19 cellular contexts compared by ENCODE assay signal in the genomic region with DNA sequence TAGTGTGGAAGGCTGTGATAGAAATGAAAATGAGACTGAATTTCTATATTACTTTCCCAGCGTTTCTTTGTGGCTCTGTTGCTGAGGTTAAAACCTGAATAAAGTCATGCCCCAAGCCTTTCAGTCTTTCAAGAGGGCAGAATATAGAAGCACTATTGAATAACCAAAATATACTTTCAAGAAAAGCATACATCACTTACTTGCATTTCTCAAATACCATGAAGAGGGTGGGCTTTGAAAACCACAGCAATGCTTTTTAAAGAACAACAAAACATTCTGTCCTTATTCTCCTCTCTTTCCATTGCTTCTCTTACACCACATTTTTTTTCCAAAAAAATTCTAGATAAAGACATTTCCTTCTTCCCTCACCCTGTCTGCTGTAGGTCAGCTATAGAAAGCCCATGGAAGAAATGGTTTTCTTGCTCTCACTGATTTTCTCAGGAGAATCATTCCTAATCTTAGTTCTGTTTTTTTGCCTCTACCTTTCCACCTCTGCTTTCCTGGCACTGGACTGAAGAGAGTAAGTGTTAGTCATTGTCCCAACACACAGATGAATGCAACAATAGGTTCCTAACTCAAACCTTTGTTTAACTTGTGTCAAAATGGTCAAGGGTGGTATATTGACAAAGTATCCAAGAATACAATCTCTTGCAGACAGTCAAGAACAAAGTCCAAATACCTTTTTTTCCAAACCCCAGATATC. TPM values are rescaled to one million over a fixed set of nuclear protein-coding genes. Genes with fewer than 3 reads are reported as not detected.
DNase-seq lines count a peak whose midpoint lies in the region; ATAC-seq and TF ChIP-seq lines count a peak whose summit lies in the region.
"Had no signal": no experiment of that assay in that cellular context is flagged by ENCODE, and none has a peak within 500 bp of the region (broad histone marks: within the 10 kb centered on the region; RNA-seq: fewer than 3 reads in every experiment).

No MANE protein-coding gene starts in this region.

- ATAC-seq in RWPE2 (ENCODE audit: low read depth) (peak; percentile 66), GM19467 (IDR thresholded peaks at IDR 0.05; ENCODE audit: unreplicated experiment) (no peak), GM19452 (IDR thresholded peaks at IDR 0.05; ENCODE audit: unreplicated experiment) (no peak)
- ATAC-seq: stimulated activated memory B cell treated with anti-CD40 and anti-IgM and Interleukin-4, amounts not matched to agents 10 μg/mL and 1 μg/mL and 100 μg/mL, for 72 hours; T-helper 17 cell had no signal

- H3K9me3 ChIP-seq in RWPE2 (ENCODE audit: severe bottlenecking) (peaks cover 7% of the 10 kb centered on the region), osteoblast (ENCODE audit: low read depth, low read length) (peaks cover 2% of the 10 kb centered on the region), MG63 (peaks cover 9% of the 10 kb centered on the region)
- H3K9me3 ChIP-seq: SJCRH30, testis had no signal

- no peak overlapping the region for H3K4me3 ChIP-seq in RWPE2 (ENCODE audit: severe bottlenecking)
- no peak overlapping the region for H3K4me3 ChIP-seq in osteoblast (ENCODE audit: insufficient read depth, low read length)
- no peak overlapping the region for H3K4me3 ChIP-seq in MG63
- H3K4me3 ChIP-seq: SJCRH30, testis had no signal

- H3K4me1 ChIP-seq in RWPE2 (ENCODE audit: insufficient read depth, poor library complexity, severe bottlenecking) (peaks cover 17% of the 10 kb centered on the region), osteoblast (ENCODE audit: insufficient read depth, low read length) (peaks cover 9% of the 10 kb centered on the region)
- H3K4me1 ChIP-seq: SJCRH30, testis had no signal

- H3K4me2 ChIP-seq in osteoblast (ENCODE audit: insufficient read depth, low read length), result peak overlapping the region; percentile 2

- TF ChIP-seq CTCF in RWPE2 (IDR thresholded peaks at IDR 0.05; ENCODE audit: poor library complexity, severe bottlenecking) (no peak), osteoblast (IDR thresholded peaks at IDR 0.05; ENCODE audit: extremely low read depth, low read depth, low read length) (no peak)

- no peaks in the 10 kb centered on the region for H3K36me3 ChIP-seq in RWPE2 (ENCODE audit: low read depth)
- no peaks in the 10 kb centered on the region for H3K36me3 ChIP-seq in osteoblast (ENCODE audit: insufficient read depth, low read length)
- no peaks in the 10 kb centered on the region for H3K36me3 ChIP-seq in MG63
- H3K36me3 ChIP-seq: SJCRH30, WERI-Rb-1 had no signal

- no peaks in the 10 kb centered on the region for H4K20me1 ChIP-seq in osteoblast (ENCODE audit: insufficient read depth, low read length)

- H3K79me2 ChIP-seq in osteoblast (ENCODE audit: insufficient read depth, low read length), result no peaks in the 10 kb centered on the region

- H3K27ac ChIP-seq in RWPE2 (ENCODE audit: poor library complexity, severe bottlenecking), result peak overlapping the region; percentile 66
- H3K27ac ChIP-seq in epithelial cell of prostate, result peak overlapping the region; percentile 78
- peak overlapping the region; percentile 26 for H3K27ac ChIP-seq in osteoblast (ENCODE audit: low read depth, low read length)
- H3K27ac ChIP-seq: SJCRH30, testis, WERI-Rb-1 had no signal

- DNase-seq in EH (ENCODE audit: low read depth), result peak; percentile 49
- DNase-seq in RWPE2 (ENCODE audit: low spot score), result no peak
- no peak for DNase-seq in epithelial cell of prostate (ENCODE audit: low read depth, low spot score)
- DNase-seq in osteoblast (ENCODE audit: insufficient read length, low spot score, missing footprints), result no peak
- no peak for DNase-seq in medulla oblongata (ENCODE audit: extremely low spot score)
- no peak for DNase-seq in MG63
- DNase-seq: activated CD8-positive, alpha-beta memory T cell treated with anti-CD3 and anti-CD28 coated beads, Interleukin-2, amount 50 U/mL, for 48 hours; activated effector memory CD4-positive, alpha-beta T cell treated with anti-CD3 and anti-CD28 coated beads, Interleukin-2, amount 50 U/mL, for 16 hours; amniotic stem cell; CD4-positive, alpha-beta T cell; NCI-H1436 treated with DMSO at 0.1 percent for 48 hours; NCI-H748 treated with DMSO at 0.1 percent for 48 hours; SJCRH30; T-helper 17 cell; testis; WERI-Rb-1 had no signal

- H3K27me3 ChIP-seq in RWPE2 (ENCODE audit: insufficient read depth, poor library complexity, severe bottlenecking) (no peaks in the 10 kb centered on the region), osteoblast (ENCODE audit: insufficient read depth, low read length) (no peaks in the 10 kb centered on the region), MG63 (no peaks in the 10 kb centered on the region; the same call in 1 of the 2 replicates)
- H3K27me3 ChIP-seq: SJCRH30, testis had no signal

- peak overlapping the region; percentile 64 for H2AFZ ChIP-seq in osteoblast (ENCODE audit: low read length)

RNA-seq across cellular contexts. Expression of gene NUDT12, which starts 51.6 kb away (rescaled TPM):
- total RNA-seq in osteoblast, result 14.7 and 16.3 TPM in 2 replicates
- total RNA-seq in MG63 (2014; rRNA removed; shearing (Covaris generic); ENCODE audit: low replicate concordance), result 10.8 and 19.1 TPM in 2 replicates

Comparison
In these comparisons a context has a peak if more than half of its experiments do, and no peak if none do; other contexts are left out.
1. H3K27ac ChIP-seq: peak in every context shown above with its lines; median percentile 78 in epithelial cell of prostate; 66 in RWPE2; 26 in osteoblast.